Comparison of ENCODE assay signal across 1 cellular context in genomic region chr7:88759216-88759955, GRCh38.
TF ChIP-seq lines count a peak whose summit lies in the region.

TSS of gene ZNF804B (plus strand) at chr7:88759700. CDS start at chr7:88759977, 277 bp downstream.

TF ChIP-seq in K562, 482 proteins besides CTCF, POLR2A, EP300 and RAD21 (continued from another document):
- TF ChIP-seq UBTF (IDR thresholded peaks at IDR 0.05; ENCODE audit: borderline replicate concordance in 1 of 2, low read depth in 2 of 2, low read length in 2 of 2) = peak; percentile 69 to 77; a peak in 3 of 4 replicates
- no peak for TF ChIP-seq ZBTB2 (IDR thresholded peaks at IDR 0.05)
- TF ChIP-seq VEZF1 (CRISPR knock-in tag; IDR thresholded peaks at IDR 0.05) = peak; percentile 70
- TF ChIP-seq KDM1A (IDR thresholded peaks at IDR 0.05) = peak in 1 of 2 experiments; percentile 28; a peak in 1 of 4 replicates
- TF ChIP-seq ZNF766 (CRISPR knock-in tag; conservative IDR thresholded peaks at IDR 0.05) = 0 out of 2 replicates have a peak, but pooled peaks have one; percentile 32
